Comparison of ENCODE assay signal across 25 cellular contexts in genomic region chr3:4797201-4797600, GRCh38.
DNase-seq lines count a peak whose midpoint lies in the region; ATAC-seq, FAIRE-seq and TF ChIP-seq lines count a peak whose summit lies in the region.
"Had no signal": no experiment of that assay in that cellular context is flagged by ENCODE, and none has a peak within 500 bp of the region (broad histone marks: within the 10 kb centered on the region; RNA-seq: fewer than 3 reads in every experiment).

No MANE protein-coding gene starts in this region.

- peaks cover 11% of the 10 kb centered on the region for H3K36me3 Mint-ChIP-seq in T-helper 17 cell (ENCODE audit: low read depth)

- intact Hi-C loops in kidney (cut with DNase I) = no loop called here

- no peaks in the 10 kb centered on the region for H3K9me3 ChIP-seq in T-helper 17 cell (ENCODE audit: control insufficient read depth, low read length, poor library complexity, severe bottlenecking)
- H3K9me3 ChIP-seq in kidney (ENCODE audit: control insufficient read depth in 1 of 2, low read length in 2 of 2) = peaks cover 0 to 6% of the 10 kb centered on the region in 2 donors
- H3K9me3 ChIP-seq: HAP-1, SK-N-SH had no signal

- H3K27ac ChIP-seq in kidney (ENCODE audit: low read depth in 2 of 2, low read length in 2 of 2) = no peak overlapping the region

- peaks cover 2 to 26% of the 10 kb centered on the region in 2 donors for H3K36me3 ChIP-seq in kidney (ENCODE audit: control insufficient read depth in 1 of 2, insufficient read depth in 2 of 2, low read length in 2 of 2)
- H3K36me3 ChIP-seq: HAP-1 had no signal

- H3K4me3 ChIP-seq in kidney (ENCODE audit: low read length in 2 of 2) = no peak overlapping the region
- H3K4me3 ChIP-seq: HAP-1 had no signal

- H3K4me1 Mint-ChIP-seq in T-helper 17 cell = peaks cover 3% of the 10 kb centered on the region

- no peaks in the 10 kb centered on the region for H3K27me3 Mint-ChIP-seq in T-helper 17 cell

- no peak overlapping the region for H3K4me3 Mint-ChIP-seq in T-helper 17 cell
- H3K4me3 Mint-ChIP-seq: CD8-positive, alpha-beta T cell had no signal

- H3K27ac Mint-ChIP-seq in T-helper 17 cell = peak overlapping the region; percentile 16
- H3K27ac Mint-ChIP-seq: CD8-positive, alpha-beta T cell had no signal

- no peak for TF ChIP-seq CTCF in kidney (IDR thresholded peaks at IDR 0.05; ENCODE audit: borderline replicate concordance, extremely low read depth, insufficient read depth)

- no peak for ATAC-seq in T-helper 17 cell
- ATAC-seq: CD8-positive, alpha-beta T cell; HepG2 had no signal

- no peak for FAIRE-seq in kidney (lab: Jason Lieb, UNC)
- FAIRE-seq: HepG2 had no signal

- DNase-seq in NCI-H2227 (lab: John Stamatoyannopoulos, UW; ENCODE audit: unreplicated experiment) (peak; percentile 12), NCI-H2227 treated with DMSO at 0.1 percent for 48 hours (lab: John Stamatoyannopoulos, UW) (no peak), T-helper 17 cell (no peak), foreskin melanocyte (peak; percentile 66), D341Med (ENCODE audit: low spot score) (no peak), LoVo (ENCODE audit: low spot score) (no peak), kidney (no peak), islet precursor cell (no peak)
- DNase-seq: 8988T; AML-193; C1 segment of cervical spinal cord; Calu3; CD8-positive, alpha-beta T cell; EL; GF-D8; KBM-7; NCI-H1694; NCI-H2081; NCI-H2171 treated with DMSO at 0.1 percent for 48 hours; NCI-H446 treated with DMSO at 0.1 percent for 48 hours; NCI-H526 treated with DMSO at 0.1 percent for 48 hours; Right ventricle myocardium superior; SK-N-SH had no signal

- H3K4me1 ChIP-seq in kidney (ENCODE audit: control insufficient read depth in 1 of 2, insufficient read depth in 1 of 2, low read depth in 1 of 2, low read length in 2 of 2) = peaks cover 0 to 4% of the 10 kb centered on the region in 2 donors
- H3K4me1 ChIP-seq: HAP-1 had no signal

- no peak overlapping the region for H3K9ac ChIP-seq in kidney (ENCODE audit: low read length in 2 of 2)
- H3K9ac ChIP-seq: SK-N-SH had no signal

Comparison
In these comparisons a context has a peak if more than half of its experiments do, and no peak if none do; other contexts are left out.
1. DNase-seq: peak in NCI-H2227 (single experiment) and foreskin melanocyte (single experiment); none in NCI-H2227 treated with DMSO at 0.1 percent for 48 hours (single experiment), T-helper 17 cell (0 of 3), D341Med (single experiment), LoVo (single experiment), kidney (single experiment) and islet precursor cell (single experiment).